In the genomic region with DNA sequence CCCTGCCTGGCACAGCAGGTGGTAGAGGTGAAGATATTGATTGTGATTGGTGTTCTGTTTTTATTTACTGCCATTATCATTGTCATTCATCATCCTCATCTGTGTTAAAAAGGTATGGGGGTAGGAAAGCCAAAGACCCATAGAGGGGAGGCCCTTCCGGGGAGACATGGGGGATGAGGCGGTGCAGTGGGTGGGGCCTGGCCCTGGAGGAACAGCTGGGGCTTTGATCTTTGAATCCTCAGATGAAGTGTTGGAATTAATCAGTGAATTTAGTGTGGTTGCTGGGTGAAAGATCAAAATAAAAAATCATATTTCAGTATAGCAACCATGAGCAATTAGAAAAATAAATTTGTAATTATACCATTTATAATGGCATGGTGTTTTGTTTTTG, we compare ENCODE assay signal across 29 cellular contexts. TPM values are rescaled to one million over a fixed set of nuclear protein-coding genes. Genes with fewer than 3 reads are reported as not detected.
DNase-seq lines count a peak whose midpoint lies in the region; ATAC-seq, FAIRE-seq and TF ChIP-seq lines count a peak whose summit lies in the region.
"Had no signal": no experiment of that assay in that cellular context is flagged by ENCODE, and none has a peak within 500 bp of the region (broad histone marks: within the 10 kb centered on the region; RNA-seq: fewer than 3 reads in every experiment).

No MANE protein-coding gene starts in this region.

- ATAC-seq in GM12878, result peak; percentile 19; the same call in 2 of the 3 replicates
- no peak for ATAC-seq in HG03159 (IDR thresholded peaks at IDR 0.05; ENCODE audit: unreplicated experiment)
- no peak for ATAC-seq in omental fat pad (ENCODE audit: low FRiP score)
- ATAC-seq: PC-3 had no signal

- H3K27me3 ChIP-seq in HL-60 (ENCODE audit: insufficient read depth, poor library complexity, severe bottlenecking) (peaks cover 8% of the 10 kb centered on the region), GM12878 (replicated peaks in 1 of 2; ENCODE audit: control insufficient read depth in 2 of 2, insufficient read depth in 2 of 2, low read length in 1 of 2) (peaks cover 2 to 13% of the 10 kb centered on the region in 2 experiments; a peak in 3 of 4 replicates)

- peaks cover 68% of the 10 kb centered on the region for H3K27me3 Mint-ChIP-seq in type B pancreatic cell

- H3K36me3 ChIP-seq in GM12878 (ENCODE audit: control insufficient read depth in 2 of 2, insufficient read depth in 2 of 2, low read length in 1 of 2), result no peaks in the 10 kb centered on the region

- POLR2A ChIA-PET in GM12878 (lab: Charles Lee), result no interaction called here

- H3K4me1 Mint-ChIP-seq in type B pancreatic cell (ENCODE audit: unreplicated experiment), result peaks cover 31% of the 10 kb centered on the region

- no TSS peak for BruUV-seq in GM12878 (replicated peaks; lab: Mats Ljungman, UMichigan)

- RAD21 ChIA-PET in GM12878 (lab: Charles Lee; ENCODE audit: unreplicated experiment), result interaction anchor here (0.8 to 1.8 kb wide), 6 partner anchors 8 to 55 kb away, joined by 3 to 4 read pairs (median 3); no protein-coding TSS in a partner anchor

- intact Hi-C loops in GM12878 (cut with micrococcal nuclease; ENCODE audit: unreplicated experiment), result no loop called here

- H3K27ac ChIP-seq in HL-60 (replicated peaks) (peak overlapping the region; percentile 71), GM12878 (ENCODE audit: control insufficient read depth, insufficient read depth) (no peak overlapping the region)
- H3K27ac ChIP-seq: 22Rv1 had no signal

- H3K4me2 ChIP-seq in GM12878 (ENCODE audit: control insufficient read depth, insufficient read depth), result no peak overlapping the region

- no peak for TF ChIP-seq EP300 in GM12878 (IDR thresholded peaks at IDR 0.05; ENCODE audit: borderline replicate concordance in 1 of 2, control insufficient read depth in 1 of 2, low read depth in 2 of 2, low read length in 2 of 2)

- no peaks in the 10 kb centered on the region for H3K9me3 Mint-ChIP-seq in type B pancreatic cell
- H3K9me3 Mint-ChIP-seq: CD8-positive, alpha-beta memory T cell; HFFc6 had no signal

- H2AFZ ChIP-seq in GM12878 (ENCODE audit: control insufficient read depth, low read depth, low read length), result peak overlapping the region; percentile 19; the same call in 1 of the 2 replicates

- CTCF ChIA-PET in GM12878 (lab: Yijun Ruan, JAX), result interaction anchor here (0.7 to 3.8 kb wide), 7 partner anchors 10 to 113 kb away, joined by 3 to 19 read pairs (median 3); partner anchors contain the start of gene FLT3LG

- SMC1A ChIA-PET in GM12878 (lab: Charles Lee; ENCODE audit: uncharacterized antibody, unreplicated experiment), result interaction anchor here (1.1 to 3.0 kb wide), 5 partner anchors 8 to 24 kb away, joined by 3 to 9 read pairs (median 4); partner anchors contain the start of gene GFY

- in situ Hi-C loops in GM12878 (cut with MboI), result no loop called here

- H3K4me3 ChIP-seq in HL-60 (replicated peaks; ENCODE audit: insufficient read depth, low read length) (no peak overlapping the region), GM12878 (no peak overlapping the region)

- H3K4me3 Mint-ChIP-seq in type B pancreatic cell, result no peak overlapping the region
- H3K4me3 Mint-ChIP-seq: CD8-positive, alpha-beta memory T cell; HFFc6 had no signal

- H3K27ac Mint-ChIP-seq in type B pancreatic cell, result peak overlapping the region; percentile 6
- H3K27ac Mint-ChIP-seq: HFFc6 had no signal

- H4K20me1 ChIP-seq in GM12878 (ENCODE audit: control insufficient read depth, insufficient read depth), result no peaks in the 10 kb centered on the region

- no peak for TF ChIP-seq RAD21 in GM12878 (IDR thresholded peaks at IDR 0.05; ENCODE audit: insufficient read depth, low read depth, low read length)

- no peak for TF ChIP-seq CTCF in HL-60 (IDR thresholded peaks at IDR 0.05; ENCODE audit: insufficient read depth, low read length)
- TF ChIP-seq CTCF in GM12878 (IDR thresholded peaks at IDR 0.05 in 2 of 3, conservative IDR thresholded peaks at IDR 0.05 in 1 of 3; ENCODE audit: control insufficient read depth in 2 of 3, extremely low read depth in 1 of 3, insufficient read depth in 1 of 3, low read depth in 3 of 3, low read length in 3 of 3), result no peak
- no peak for TF ChIP-seq CTCF in type B pancreatic cell (conservative IDR thresholded peaks at IDR 0.05)
- no peak for TF ChIP-seq CTCF in omental fat pad (IDR thresholded peaks at IDR 0.05)

- H3K9me3 ChIP-seq in GM12878 (replicated peaks; ENCODE audit: control insufficient read depth, insufficient read depth, low read length), result no peaks in the 10 kb centered on the region

- no peaks in the 10 kb centered on the region for H3K36me3 Mint-ChIP-seq in type B pancreatic cell
- H3K36me3 Mint-ChIP-seq: CD8-positive, alpha-beta memory T cell had no signal

- no peaks in the 10 kb centered on the region for H3K79me2 ChIP-seq in GM12878 (ENCODE audit: control insufficient read depth, insufficient read depth, low read length)

- DNase-seq in NCI-H82 (lab: John Stamatoyannopoulos, UW), result peak; percentile 52
- DNase-seq in NCI-H82 treated with DMSO at 0.1 percent for 48 hours (lab: John Stamatoyannopoulos, UW; ENCODE audit: unreplicated experiment), result no peak
- DNase-seq in HL-60 (ENCODE audit: low read depth in 1 of 2, low spot score in 1 of 2), result no peak
- DNase-seq in GM12878 (ENCODE audit: low read depth, low spot score), result no peak
- no peak for DNase-seq in type B pancreatic cell (ENCODE audit: extremely low spot score, unreplicated experiment)
- no peak for DNase-seq in occipital lobe (lab: John Stamatoyannopoulos, UW)
- DNase-seq in omental fat pad (ENCODE audit: low spot score), result no peak
- DNase-seq: ACHN; C1 segment of cervical spinal cord; Calu3; CD8-positive, alpha-beta memory T cell; DMS53; EL; H7; HFFc6; KG1; NCI-H1694; NCI-H2081; NCI-H2171; NCI-H345; NCI-H524; NCI-H774; PC-3; Right ventricle myocardium superior had no signal

- 0 out of 2 replicates have a peak, but pooled peaks cover 3% of the 10 kb centered on the region for H3K4me1 ChIP-seq in GM12878 (ENCODE audit: control insufficient read depth, insufficient read depth, low read length)

- H3K9ac ChIP-seq in GM12878 (ENCODE audit: control insufficient read depth, insufficient read depth, low read length), result no peak overlapping the region

- no peak for TF ChIP-seq POLR2A in GM12878 (IDR thresholded peaks at IDR 0.05; ENCODE audit: low read depth, low read length)

- 81% methylated on average over 2 of the region's 2 CpGs for WGBS in GM12878 (ENCODE audit: insufficient coverage, insufficient replicate concordance, low lambda C conversion rate, missing lambda C conversion rate)

- no peak for FAIRE-seq in GM12878 (lab: Jason Lieb, UNC)

RNA-seq across cellular contexts. Expression of gene PTH2, which starts 7.4 kb away (rescaled TPM):
- not detected in 2 replicates for total RNA-seq in GM12878 (2013; cell fraction: nucleolus; rRNA removed)
- not detected in 2 replicates for total RNA-seq in GM12878 (2014; rRNA removed)
- total RNA-seq in GM12878 (2014; rRNA removed; fragmentation: Illumina TruSeq; extraction: Trizol), result not detected in 2 replicates
- not detected in 2 replicates for total RNA-seq in GM12878 (2021)
- not detected for polyA plus RNA-seq in GM12878 (2011; ENCODE audit: low read depth)
- not detected in 2 replicates for polyA plus RNA-seq in GM12878 (2011; rRNA removed)
- not detected in 2 replicates for polyA plus RNA-seq in GM12878 (2011; cell fraction: cytosol; rRNA removed)
- not detected in 2 replicates for polyA plus RNA-seq in GM12878 (2011; cell fraction: nucleus; rRNA removed)
- polyA plus RNA-seq in GM12878 (2012), result not detected in 2 replicates
- polyA plus RNA-seq in GM12878 (2014; fragmentation: Illumina TruSeq; extraction: Trizol), result not detected in 2 replicates
- not detected for polyA plus RNA-seq in GM12878 (2014; fragmentation: Nextera tagmentation; extraction: Ambion mirVana)
- not detected in 2 replicates for polyA plus RNA-seq in GM12878 (2014; rRNA removed)
- not detected for polyA plus RNA-seq in GM12878 (2016; fragmentation: Nextera tagmentation; extraction: Ambion mirVana)
- not detected in 2 replicates for polyA minus RNA-seq in GM12878 (2011; rRNA and poly(A)+ RNA removed)
- polyA minus RNA-seq in GM12878 (2011; cell fraction: cytosol; rRNA and poly(A)+ RNA removed), result not detected in 2 replicates
- not detected in 2 replicates for polyA minus RNA-seq in GM12878 (2011; cell fraction: nucleus; rRNA and poly(A)+ RNA removed)
- not detected in 2 replicates for total RNA-seq in type B pancreatic cell (ENCODE audit: low replicate concordance)
- not detected for total RNA-seq in occipital lobe
- total RNA-seq in omental fat pad, result not detected
- total RNA-seq: Calu3; CD8-positive, alpha-beta memory T cell; H7; HFFc6; HT1080; PC-3; Right ventricle myocardium superior; RPMI7951; SK-MEL-5 had no signal
- polyA plus RNA-seq: CD8-positive, alpha-beta memory T cell had no signal

RNA-seq across cellular contexts. Expression of gene GFY, which starts 9.4 kb away (rescaled TPM):
- total RNA-seq in GM12878 (2013; cell fraction: nucleolus; rRNA removed), result not detected in 2 replicates
- total RNA-seq in GM12878 (2014; rRNA removed), result not detected in 2 replicates
- not detected in 2 replicates for total RNA-seq in GM12878 (2014; rRNA removed; fragmentation: Illumina TruSeq; extraction: Trizol)
- not detected in 2 replicates for total RNA-seq in GM12878 (2021)
- polyA plus RNA-seq in GM12878 (2011; ENCODE audit: low read depth), result not detected
- 0.05 TPM in 1 of 2 replicates, not detected in the other for polyA plus RNA-seq in GM12878 (2011; rRNA removed)
- 0.03 TPM in 1 of 2 replicates, not detected in the other for polyA plus RNA-seq in GM12878 (2011; cell fraction: cytosol; rRNA removed)
- 0.13 and 0.16 TPM in 2 replicates for polyA plus RNA-seq in GM12878 (2011; cell fraction: nucleus; rRNA removed)
- polyA plus RNA-seq in GM12878 (2012), result not detected in 2 replicates
- not detected in 2 replicates for polyA plus RNA-seq in GM12878 (2014; fragmentation: Illumina TruSeq; extraction: Trizol)
- polyA plus RNA-seq in GM12878 (2014; fragmentation: Nextera tagmentation; extraction: Ambion mirVana), result not detected
- polyA plus RNA-seq in GM12878 (2014; rRNA removed), result not detected in 2 replicates
- not detected for polyA plus RNA-seq in GM12878 (2016; fragmentation: Nextera tagmentation; extraction: Ambion mirVana)
- not detected in 2 replicates for polyA minus RNA-seq in GM12878 (2011; rRNA and poly(A)+ RNA removed)
- not detected in 2 replicates for polyA minus RNA-seq in GM12878 (2011; cell fraction: cytosol; rRNA and poly(A)+ RNA removed)
- not detected in 2 replicates for polyA minus RNA-seq in GM12878 (2011; cell fraction: nucleus; rRNA and poly(A)+ RNA removed)
- not detected in 2 replicates for total RNA-seq in type B pancreatic cell (ENCODE audit: low replicate concordance)
- not detected for total RNA-seq in occipital lobe
- total RNA-seq in omental fat pad, result not detected
- total RNA-seq: Calu3; CD8-positive, alpha-beta memory T cell; H7; HFFc6; HT1080; PC-3; Right ventricle myocardium superior; RPMI7951; SK-MEL-5 had no signal
- polyA plus RNA-seq: CD8-positive, alpha-beta memory T cell had no signal

RNA-seq across cellular contexts. Expression of gene SLC17A7, which starts 25.5 kb away (rescaled TPM):
- total RNA-seq in GM12878 (2013; cell fraction: nucleolus; rRNA removed), result 0.21 and 0.49 TPM in 2 replicates
- not detected in 2 replicates for total RNA-seq in GM12878 (2014; rRNA removed)
- not detected in 2 replicates for total RNA-seq in GM12878 (2014; rRNA removed; fragmentation: Illumina TruSeq; extraction: Trizol)
- 0.08 TPM in 2 replicates for total RNA-seq in GM12878 (2021)
- polyA plus RNA-seq in GM12878 (2011; ENCODE audit: low read depth), result not detected
- 0.23 and 0.24 TPM in 2 replicates for polyA plus RNA-seq in GM12878 (2011; rRNA removed)
- polyA plus RNA-seq in GM12878 (2011; cell fraction: cytosol; rRNA removed), result 0.27 and 0.48 TPM in 2 replicates
- 0.92 and 1.1 TPM in 2 replicates for polyA plus RNA-seq in GM12878 (2011; cell fraction: nucleus; rRNA removed)
- 0.18 TPM in 2 replicates for polyA plus RNA-seq in GM12878 (2012)
- polyA plus RNA-seq in GM12878 (2014; fragmentation: Illumina TruSeq; extraction: Trizol), result 0.03 and 0.06 TPM in 2 replicates
- polyA plus RNA-seq in GM12878 (2014; fragmentation: Nextera tagmentation; extraction: Ambion mirVana), result not detected
- polyA plus RNA-seq in GM12878 (2014; rRNA removed), result 0.04 TPM in 1 of 2 replicates, not detected in the other
- not detected for polyA plus RNA-seq in GM12878 (2016; fragmentation: Nextera tagmentation; extraction: Ambion mirVana)
- 0.22 and 0.26 TPM in 2 replicates for polyA minus RNA-seq in GM12878 (2011; rRNA and poly(A)+ RNA removed)
- 0.53 and 1.9 TPM in 2 replicates for polyA minus RNA-seq in GM12878 (2011; cell fraction: cytosol; rRNA and poly(A)+ RNA removed)
- 0.29 and 0.36 TPM in 2 replicates for polyA minus RNA-seq in GM12878 (2011; cell fraction: nucleus; rRNA and poly(A)+ RNA removed)
- total RNA-seq in type B pancreatic cell (ENCODE audit: low replicate concordance), result 0.19 TPM in 1 of 2 replicates, not detected in the other
- 34.6 TPM for total RNA-seq in occipital lobe
- total RNA-seq in omental fat pad, result 1 to 10 TPM in 3 of 4 donors, under 1 TPM in 1; 0.48 to 6.3 (median 1.0) TPM
- total RNA-seq: Calu3 had no signal
- polyA plus RNA-seq: CD8-positive, alpha-beta memory T cell had no signal

RNA-seq across cellular contexts. Expression of gene KASH5, which starts 27.8 kb away (rescaled TPM):
- not detected in 2 replicates for total RNA-seq in GM12878 (2013; cell fraction: nucleolus; rRNA removed)
- total RNA-seq in GM12878 (2014; rRNA removed) (0.16 TPM in 1 of 2 replicates, not detected in the other), GM12878 (2014; rRNA removed; fragmentation: Illumina TruSeq; extraction: Trizol) (not detected in 2 replicates), GM12878 (2021) (0.21 TPM in 1 of 2 replicates, not detected in the other), type B pancreatic cell (ENCODE audit: low replicate concordance) (not detected in 2 replicates), occipital lobe (not detected), omental fat pad (under 1 TPM in 1 of 4 donors, not detected in 3; 0.56 TPM)
- not detected for polyA plus RNA-seq in GM12878 (2011; ENCODE audit: low read depth)
- polyA plus RNA-seq in GM12878 (2011; rRNA removed) (0.05 TPM in 1 of 2 replicates, not detected in the other), GM12878 (2014; fragmentation: Illumina TruSeq; extraction: Trizol) (0.03 TPM in 1 of 2 replicates, not detected in the other), GM12878 (2014; fragmentation: Nextera tagmentation; extraction: Ambion mirVana) (not detected), GM12878 (2014; rRNA removed) (0.04 and 0.06 TPM in 2 replicates), GM12878 (2016; fragmentation: Nextera tagmentation; extraction: Ambion mirVana) (not detected)
- not detected in 2 replicates for polyA plus RNA-seq in GM12878 (2011; cell fraction: cytosol; rRNA removed)
- polyA plus RNA-seq in GM12878 (2011; cell fraction: nucleus; rRNA removed), result 0.19 TPM in 1 of 2 replicates, not detected in the other
- polyA plus RNA-seq in GM12878 (2012), result not detected in 2 replicates
- not detected in 2 replicates for polyA minus RNA-seq in GM12878 (2011; rRNA and poly(A)+ RNA removed)
- polyA minus RNA-seq in GM12878 (2011; cell fraction: cytosol; rRNA and poly(A)+ RNA removed), result not detected in 2 replicates
- polyA minus RNA-seq in GM12878 (2011; cell fraction: nucleus; rRNA and poly(A)+ RNA removed), result 0.24 TPM in 1 of 2 replicates, not detected in the other
- total RNA-seq: Calu3, HFFc6, HT1080, PC-3, Right ventricle myocardium superior, RPMI7951, SK-MEL-5 had no signal
- polyA plus RNA-seq: CD8-positive, alpha-beta memory T cell had no signal

RNA-seq across cellular contexts. Expression of gene PIH1D1, which starts 35.8 kb away (rescaled TPM):
- total RNA-seq in GM12878 (2013; cell fraction: nucleolus; rRNA removed), result 88.2 and 95.3 TPM in 2 replicates
- total RNA-seq in GM12878 (2014; rRNA removed) (130 and 137 TPM in 2 replicates), GM12878 (2014; rRNA removed; fragmentation: Illumina TruSeq; extraction: Trizol) (83.8 and 84.3 TPM in 2 replicates), GM12878 (2021) (112 and 117 TPM in 2 replicates), type B pancreatic cell (ENCODE audit: low replicate concordance) (83.1 and 93.3 TPM in 2 replicates), occipital lobe (58.0 TPM), omental fat pad (10 to 100 TPM; 52.7 to 87.4 (median 75.7) TPM)
- polyA plus RNA-seq in GM12878 (2011; ENCODE audit: low read depth), result 102 TPM
- polyA plus RNA-seq in GM12878 (2011; rRNA removed) (84.6 and 95.3 TPM in 2 replicates), GM12878 (2014; fragmentation: Illumina TruSeq; extraction: Trizol) (40.6 and 73.6 TPM in 2 replicates), GM12878 (2014; fragmentation: Nextera tagmentation; extraction: Ambion mirVana) (10 to 100 TPM; 16.1 to 39.9 TPM), GM12878 (2014; rRNA removed) (122 and 123 TPM in 2 replicates), GM12878 (2016; fragmentation: Nextera tagmentation; extraction: Ambion mirVana) (100 to 1,000 TPM; 141 to 153 TPM)
- 120 and 130 TPM in 2 replicates for polyA plus RNA-seq in GM12878 (2011; cell fraction: cytosol; rRNA removed)
- 210 and 249 TPM in 2 replicates for polyA plus RNA-seq in GM12878 (2011; cell fraction: nucleus; rRNA removed)
- polyA plus RNA-seq in GM12878 (2012), result 95.7 and 98.1 TPM in 2 replicates
- polyA minus RNA-seq in GM12878 (2011; rRNA and poly(A)+ RNA removed), result 67.4 and 81.0 TPM in 2 replicates
- polyA minus RNA-seq in GM12878 (2011; cell fraction: cytosol; rRNA and poly(A)+ RNA removed), result 32.1 and 32.7 TPM in 2 replicates
- polyA minus RNA-seq in GM12878 (2011; cell fraction: nucleus; rRNA and poly(A)+ RNA removed), result 29.9 and 44.2 TPM in 2 replicates
